ENCODE assay signal across 31 cellular contexts in the genomic region with DNA sequence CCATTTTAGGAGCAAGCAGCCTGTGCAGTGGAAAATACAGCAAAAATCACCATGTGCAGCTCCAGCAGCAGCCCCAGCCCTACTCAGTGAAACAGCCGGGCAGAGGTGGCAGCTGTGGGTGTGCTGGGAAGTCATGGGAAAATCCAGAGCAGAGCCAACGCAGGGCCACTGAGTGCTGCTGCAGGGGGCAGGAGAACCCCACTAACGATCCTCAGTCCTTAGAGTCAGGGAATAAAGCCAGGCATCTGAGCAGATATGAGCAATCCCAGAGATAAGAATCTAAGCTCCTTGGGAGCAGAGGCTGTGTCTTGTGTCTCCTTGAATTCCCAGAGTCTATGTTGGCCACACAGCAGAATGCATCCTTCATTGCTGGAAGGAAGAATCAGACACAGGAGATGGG.
DNase-seq lines count a peak whose midpoint lies in the region; ATAC-seq and TF ChIP-seq lines count a peak whose summit lies in the region.
"Had no signal": no experiment of that assay in that cellular context is flagged by ENCODE, and none has a peak within 500 bp of the region (broad histone marks: within the 10 kb centered on the region; RNA-seq: fewer than 3 reads in every experiment).

No MANE protein-coding gene starts in this region.

- H2BK120ac ChIP-seq in mesendoderm (ENCODE audit: low read depth, low read length): no peak overlapping the region

- H2AK5ac ChIP-seq in mesendoderm (ENCODE audit: low read length): no peak overlapping the region

- H3K36me3 ChIP-seq in mesendoderm (ENCODE audit: control insufficient read depth, insufficient read depth, low read length) (no peaks in the 10 kb centered on the region), upper lobe of right lung (no peaks in the 10 kb centered on the region)
- H3K36me3 ChIP-seq: gastroesophageal sphincter, left lung, sigmoid colon, vagina had no signal

- no peak overlapping the region for H3K9ac ChIP-seq in mesendoderm (ENCODE audit: low read length)
- H3K9ac ChIP-seq: SK-N-SH had no signal

- H3K18ac ChIP-seq in mesendoderm (ENCODE audit: low read length): no peak overlapping the region

- peaks cover 41% of the 10 kb centered on the region for H3K4me1 Mint-ChIP-seq in brain
- H3K4me1 Mint-ChIP-seq: activated naive CD8-positive, alpha-beta T cell treated with anti-CD3 and anti-CD28 coated beads for 36 hours; CD8-positive, alpha-beta memory T cell had no signal

- DNase-seq in NCI-H82 (lab: John Stamatoyannopoulos, UW) (peak; percentile 4), NCI-H82 treated with DMSO at 0.1 percent for 48 hours (lab: John Stamatoyannopoulos, UW; ENCODE audit: unreplicated experiment) (no peak), mesendoderm (peak; percentile 41), upper lobe of right lung (no peak), NCI-H146 (lab: John Stamatoyannopoulos, UW) (no peak)
- DNase-seq: activated CD4-positive, alpha-beta T cell treated with anti-CD3 and anti-CD28 coated beads for 4 hours; activated effector memory CD4-positive, alpha-beta T cell treated with anti-CD3 and anti-CD28 coated beads, Interleukin-2, amount 50 U/mL, for 16 hours; activated naive CD8-positive, alpha-beta T cell treated with anti-CD3 and anti-CD28 coated beads for 36 hours; activated T-cell treated with anti-CD3 and anti-CD28 coated beads, Interleukin-2, amount 50 U/mL, for 1 hour; AML-193; CD8-positive, alpha-beta memory T cell; DMS153; dorsolateral prefrontal cortex; hypothalamus; left lung; midbrain; NCI-H1048; NCI-H187 treated with DMSO at 0.1 percent for 48 hours; NCI-H226; sigmoid colon; SK-N-SH; stimulated activated CD4-positive, alpha-beta T cell treated with anti-CD3 and anti-CD28 coated beads, Interleukin-4, amount 100 ng/mL, for 4 hours; stimulated activated naive CD4-positive, alpha-beta T cell; testis had no signal

- no peak overlapping the region for H3K56ac ChIP-seq in mesendoderm (ENCODE audit: low read length)

- peak; percentile 20 for ATAC-seq in upper lobe of right lung
- ATAC-seq in GM18519 (IDR thresholded peaks at IDR 0.05; ENCODE audit: low FRiP score, unreplicated experiment): no peak
- no peak for ATAC-seq in GM19467 (IDR thresholded peaks at IDR 0.05; ENCODE audit: unreplicated experiment)
- ATAC-seq: gastroesophageal sphincter, left lung had no signal

- peak in 1 of 2 experiments; percentile 14 for TF ChIP-seq CTCF in brain (conservative IDR thresholded peaks at IDR 0.05)
- TF ChIP-seq CTCF in upper lobe of right lung (IDR thresholded peaks at IDR 0.05): no peak

- no peaks in the 10 kb centered on the region for H3K79me2 ChIP-seq in mesendoderm (ENCODE audit: control insufficient read depth, insufficient read depth, low read length)

- H3K9me3 Mint-ChIP-seq in brain: no peaks in the 10 kb centered on the region
- H3K9me3 Mint-ChIP-seq: activated naive CD8-positive, alpha-beta T cell treated with anti-CD3 and anti-CD28 coated beads for 36 hours; CD8-positive, alpha-beta memory T cell; neural crest cell; T-helper 1 cell treated with Interleukin-12 subunit alpha and Interleukin-12 subunit beta and Interleukin-4 antibody, amounts not matched to agents 30 μg/mL and 1 μg/mL, for 36 hours had no signal

- no peak overlapping the region for H3K4me2 ChIP-seq in mesendoderm (ENCODE audit: low read length)
- H3K4me2 ChIP-seq: SK-N-SH had no signal

- no peaks in the 10 kb centered on the region for H3K36me3 Mint-ChIP-seq in brain
- H3K36me3 Mint-ChIP-seq: activated naive CD8-positive, alpha-beta T cell treated with anti-CD3 and anti-CD28 coated beads for 36 hours; CD8-positive, alpha-beta memory T cell had no signal

- no peaks in the 10 kb centered on the region for H3K79me1 ChIP-seq in mesendoderm (ENCODE audit: low read length)

- no peak overlapping the region for H3K23ac ChIP-seq in mesendoderm (ENCODE audit: low read length)

- intact Hi-C loops in upper lobe of right lung (cut with DNase I): no loop called here

- H3K4me3 ChIP-seq in mesendoderm (ENCODE audit: low read length) (no peak overlapping the region), upper lobe of right lung (no peak overlapping the region)
- H3K4me3 ChIP-seq: dorsolateral prefrontal cortex, gastroesophageal sphincter, left lung, sigmoid colon, testis, vagina had no signal

- H3K4me3 Mint-ChIP-seq in brain: no peak overlapping the region
- H3K4me3 Mint-ChIP-seq: activated naive CD8-positive, alpha-beta T cell treated with anti-CD3 and anti-CD28 coated beads for 36 hours; CD8-positive, alpha-beta memory T cell; neural crest cell; T-helper 1 cell treated with Interleukin-12 subunit alpha and Interleukin-12 subunit beta and Interleukin-4 antibody, amounts not matched to agents 30 μg/mL and 1 μg/mL, for 36 hours had no signal

- no peak overlapping the region for H2BK15ac ChIP-seq in mesendoderm (replicated peaks; ENCODE audit: low read depth)

- no peaks in the 10 kb centered on the region for H3K4me1 ChIP-seq in mesendoderm (ENCODE audit: control insufficient read depth, low read depth, low read length)
- H3K4me1 ChIP-seq in upper lobe of right lung: no peaks in the 10 kb centered on the region
- H3K4me1 ChIP-seq: gastroesophageal sphincter, left lung, sigmoid colon, vagina had no signal

- no peak overlapping the region for H2BK5ac ChIP-seq in mesendoderm (ENCODE audit: low read length)

- H3K4ac ChIP-seq in mesendoderm (ENCODE audit: low read depth, low read length): no peak overlapping the region

- H4K5ac ChIP-seq in mesendoderm (ENCODE audit: low read length): no peak overlapping the region

- peak overlapping the region in 4 of 5 experiments; percentile 19 to 78 (median 64) for H3K27ac Mint-ChIP-seq in brain
- H3K27ac Mint-ChIP-seq: activated naive CD8-positive, alpha-beta T cell treated with anti-CD3 and anti-CD28 coated beads for 36 hours; T-helper 1 cell treated with Interleukin-12 subunit alpha and Interleukin-12 subunit beta and Interleukin-4 antibody, amounts not matched to agents 30 μg/mL and 1 μg/mL, for 36 hours had no signal

- H3K27me3 ChIP-seq in mesendoderm (ENCODE audit: insufficient read depth, low read length, poor library complexity) (no peaks in the 10 kb centered on the region), upper lobe of right lung (no peaks in the 10 kb centered on the region)
- H3K27me3 ChIP-seq: dorsolateral prefrontal cortex, gastroesophageal sphincter, left lung, sigmoid colon, testis, vagina had no signal

- H3K27ac ChIP-seq in mesendoderm (ENCODE audit: low read depth, low read length) (no peak overlapping the region), upper lobe of right lung (no peak overlapping the region)
- H3K27ac ChIP-seq: dorsolateral prefrontal cortex, gastroesophageal sphincter, left lung, sigmoid colon, testis, vagina had no signal

- H4K8ac ChIP-seq in mesendoderm (ENCODE audit: low read depth, low read length): no peak overlapping the region

- H3K9me3 ChIP-seq in upper lobe of right lung: no peaks in the 10 kb centered on the region
- H3K9me3 ChIP-seq: gastroesophageal sphincter, left lung, sigmoid colon, SK-N-SH, testis, vagina had no signal

- peaks cover 5% of the 10 kb centered on the region for H3K27me3 Mint-ChIP-seq in brain
- H3K27me3 Mint-ChIP-seq: CD8-positive, alpha-beta memory T cell had no signal

- WGBS in mesendoderm (ENCODE audit: extremely low coverage, insufficient coverage, low lambda C conversion rate): no CpG with 5 or more reads among the region's 3 CpGs

Comparison
In these comparisons a context has a peak if more than half of its experiments do, and no peak if none do; other contexts are left out.
1. DNase-seq: peak in NCI-H82 (single experiment) and mesendoderm (single experiment); none in NCI-H82 treated with DMSO at 0.1 percent for 48 hours (single experiment), upper lobe of right lung (single experiment) and NCI-H146 (single experiment).